1 cellular context compared by ENCODE assay signal in the genomic region with DNA sequence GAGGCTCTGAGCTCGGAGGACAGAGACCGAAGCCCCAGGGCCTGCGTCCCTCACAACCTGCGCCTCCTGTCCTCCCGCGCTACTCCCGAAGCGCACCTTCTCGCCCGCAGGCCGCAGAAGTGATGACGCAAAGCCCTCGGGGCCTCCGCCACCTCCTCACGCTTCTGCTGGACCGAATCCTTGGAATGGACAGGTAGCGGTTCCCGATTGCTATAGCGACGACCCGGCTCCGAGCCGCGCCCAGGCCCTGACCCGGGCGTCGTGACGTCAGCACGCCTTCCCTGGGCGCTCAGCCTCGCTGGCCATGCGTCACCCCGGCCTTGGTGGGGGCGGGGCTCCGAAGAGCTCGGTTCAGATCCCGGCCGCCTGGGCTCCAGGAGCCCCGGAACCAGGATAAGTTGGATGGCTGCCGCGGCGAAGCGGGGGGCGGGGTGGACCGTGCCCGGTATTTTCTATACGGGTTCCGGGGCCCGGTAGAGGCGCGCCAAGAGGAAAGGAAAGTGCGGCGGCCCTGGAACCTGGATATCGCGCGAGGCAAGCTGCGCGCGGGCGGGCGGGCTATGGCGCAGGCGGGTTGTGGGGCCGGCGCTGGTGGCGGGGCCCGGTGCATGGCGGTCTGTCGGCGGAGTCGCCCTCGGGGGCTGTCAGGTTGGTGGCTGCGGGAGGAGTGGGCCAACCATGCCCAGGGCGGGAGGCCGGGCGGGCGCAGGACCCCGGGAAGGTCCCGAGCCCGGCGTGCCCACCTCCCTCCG.
TF ChIP-seq lines count a peak whose summit lies in the region.

A gene (plus strand): TSS at position 542 of the 752 bp plus-strand sequence. CDS start 21,417 bp downstream, outside the sequence.

TF ChIP-seq in HepG2, 621 proteins besides CTCF, POLR2A, EP300 and RAD21 (continued from another document and continues in another):
- TF ChIP-seq ZNF331 (CRISPR knock-in tag; IDR thresholded peaks at IDR 0.05), result peak; percentile 87; the same call in 1 of the 2 replicates
- TF ChIP-seq, protein P1, sequence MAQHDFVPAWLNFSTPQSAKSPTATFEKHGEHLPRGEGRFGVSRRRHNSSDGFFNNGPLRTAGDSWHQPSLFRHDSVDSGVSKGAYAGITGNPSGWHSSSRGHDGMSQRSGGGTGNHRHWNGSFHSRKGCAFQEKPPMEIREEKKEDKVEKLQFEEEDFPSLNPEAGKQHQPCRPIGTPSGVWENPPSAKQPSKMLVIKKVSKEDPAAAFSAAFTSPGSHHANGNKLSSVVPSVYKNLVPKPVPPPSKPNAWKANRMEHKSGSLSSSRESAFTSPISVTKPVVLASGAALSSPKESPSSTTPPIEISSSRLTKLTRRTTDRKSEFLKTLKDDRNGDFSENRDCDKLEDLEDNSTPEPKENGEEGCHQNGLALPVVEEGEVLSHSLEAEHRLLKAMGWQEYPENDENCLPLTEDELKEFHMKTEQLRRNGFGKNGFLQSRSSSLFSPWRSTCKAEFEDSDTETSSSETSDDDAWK (CRISPR knock-in tag; IDR thresholded peaks at IDR 0.05), result no peak
- TF ChIP-seq, protein P2, sequence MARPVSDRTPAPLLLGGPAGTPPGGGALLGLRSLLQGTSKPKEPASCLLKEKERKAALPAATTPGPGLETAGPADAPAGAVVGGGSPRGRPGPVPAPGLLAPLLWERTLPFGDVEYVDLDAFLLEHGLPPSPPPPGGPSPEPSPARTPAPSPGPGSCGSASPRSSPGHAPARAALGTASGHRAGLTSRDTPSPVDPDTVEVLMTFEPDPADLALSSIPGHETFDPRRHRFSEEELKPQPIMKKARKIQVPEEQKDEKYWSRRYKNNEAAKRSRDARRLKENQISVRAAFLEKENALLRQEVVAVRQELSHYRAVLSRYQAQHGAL (CRISPR knock-in tag; IDR thresholded peaks at IDR 0.05; ENCODE audit: not compliant biosample characterization), result no peak
- TF ChIP-seq NFYB (CRISPR knock-in tag; IDR thresholded peaks at IDR 0.05), result peak; percentile 67
- peak; percentile 75 for TF ChIP-seq BHLHE40 (IDR thresholded peaks at IDR 0.05; ENCODE audit: low read length)
- TF ChIP-seq, protein P3, sequence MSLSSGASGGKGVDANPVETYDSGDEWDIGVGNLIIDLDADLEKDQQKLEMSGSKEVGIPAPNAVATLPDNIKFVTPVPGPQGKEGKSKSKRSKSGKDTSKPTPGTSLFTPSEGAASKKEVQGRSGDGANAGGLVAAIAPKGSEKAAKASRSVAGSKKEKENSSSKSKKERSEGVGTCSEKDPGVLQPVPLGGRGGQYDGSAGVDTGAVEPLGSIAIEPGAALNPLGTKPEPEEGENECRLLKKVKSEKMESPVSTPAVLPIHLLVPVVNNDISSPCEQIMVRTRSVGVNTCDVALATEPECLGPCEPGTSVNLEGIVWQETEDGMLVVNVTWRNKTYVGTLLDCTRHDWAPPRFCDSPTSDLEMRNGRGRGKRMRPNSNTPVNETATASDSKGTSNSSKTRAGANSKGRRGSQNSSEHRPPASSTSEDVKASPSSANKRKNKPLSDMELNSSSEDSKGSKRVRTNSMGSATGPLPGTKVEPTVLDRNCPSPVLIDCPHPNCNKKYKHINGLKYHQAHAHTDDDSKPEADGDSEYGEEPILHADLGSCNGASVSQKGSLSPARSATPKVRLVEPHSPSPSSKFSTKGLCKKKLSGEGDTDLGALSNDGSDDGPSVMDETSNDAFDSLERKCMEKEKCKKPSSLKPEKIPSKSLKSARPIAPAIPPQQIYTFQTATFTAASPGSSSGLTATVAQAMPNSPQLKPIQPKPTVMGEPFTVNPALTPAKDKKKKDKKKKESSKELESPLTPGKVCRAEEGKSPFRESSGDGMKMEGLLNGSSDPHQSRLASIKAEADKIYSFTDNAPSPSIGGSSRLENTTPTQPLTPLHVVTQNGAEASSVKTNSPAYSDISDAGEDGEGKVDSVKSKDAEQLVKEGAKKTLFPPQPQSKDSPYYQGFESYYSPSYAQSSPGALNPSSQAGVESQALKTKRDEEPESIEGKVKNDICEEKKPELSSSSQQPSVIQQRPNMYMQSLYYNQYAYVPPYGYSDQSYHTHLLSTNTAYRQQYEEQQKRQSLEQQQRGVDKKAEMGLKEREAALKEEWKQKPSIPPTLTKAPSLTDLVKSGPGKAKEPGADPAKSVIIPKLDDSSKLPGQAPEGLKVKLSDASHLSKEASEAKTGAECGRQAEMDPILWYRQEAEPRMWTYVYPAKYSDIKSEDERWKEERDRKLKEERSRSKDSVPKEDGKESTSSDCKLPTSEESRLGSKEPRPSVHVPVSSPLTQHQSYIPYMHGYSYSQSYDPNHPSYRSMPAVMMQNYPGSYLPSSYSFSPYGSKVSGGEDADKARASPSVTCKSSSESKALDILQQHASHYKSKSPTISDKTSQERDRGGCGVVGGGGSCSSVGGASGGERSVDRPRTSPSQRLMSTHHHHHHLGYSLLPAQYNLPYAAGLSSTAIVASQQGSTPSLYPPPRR (CRISPR knock-in tag; IDR thresholded peaks at IDR 0.05; ENCODE audit: borderline replicate concordance), result peak; percentile 54; the same call in 1 of the 2 replicates
- TF ChIP-seq, protein P4, sequence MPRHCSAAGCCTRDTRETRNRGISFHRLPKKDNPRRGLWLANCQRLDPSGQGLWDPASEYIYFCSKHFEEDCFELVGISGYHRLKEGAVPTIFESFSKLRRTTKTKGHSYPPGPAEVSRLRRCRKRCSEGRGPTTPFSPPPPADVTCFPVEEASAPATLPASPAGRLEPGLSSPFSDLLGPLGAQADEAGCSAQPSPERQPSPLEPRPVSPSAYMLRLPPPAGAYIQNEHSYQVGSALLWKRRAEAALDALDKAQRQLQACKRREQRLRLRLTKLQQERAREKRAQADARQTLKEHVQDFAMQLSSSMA (CRISPR knock-in tag; IDR thresholded peaks at IDR 0.05), result peak; percentile 96; the same call in 1 of the 2 replicates
- TF ChIP-seq, protein P5, sequence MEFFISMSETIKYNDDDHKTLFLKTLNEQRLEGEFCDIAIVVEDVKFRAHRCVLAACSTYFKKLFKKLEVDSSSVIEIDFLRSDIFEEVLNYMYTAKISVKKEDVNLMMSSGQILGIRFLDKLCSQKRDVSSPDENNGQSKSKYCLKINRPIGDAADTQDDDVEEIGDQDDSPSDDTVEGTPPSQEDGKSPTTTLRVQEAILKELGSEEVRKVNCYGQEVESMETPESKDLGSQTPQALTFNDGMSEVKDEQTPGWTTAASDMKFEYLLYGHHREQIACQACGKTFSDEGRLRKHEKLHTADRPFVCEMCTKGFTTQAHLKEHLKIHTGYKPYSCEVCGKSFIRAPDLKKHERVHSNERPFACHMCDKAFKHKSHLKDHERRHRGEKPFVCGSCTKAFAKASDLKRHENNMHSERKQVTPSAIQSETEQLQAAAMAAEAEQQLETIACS (CRISPR knock-in tag; IDR thresholded peaks at IDR 0.05), result peak; percentile 58
- TF ChIP-seq, protein P6, sequence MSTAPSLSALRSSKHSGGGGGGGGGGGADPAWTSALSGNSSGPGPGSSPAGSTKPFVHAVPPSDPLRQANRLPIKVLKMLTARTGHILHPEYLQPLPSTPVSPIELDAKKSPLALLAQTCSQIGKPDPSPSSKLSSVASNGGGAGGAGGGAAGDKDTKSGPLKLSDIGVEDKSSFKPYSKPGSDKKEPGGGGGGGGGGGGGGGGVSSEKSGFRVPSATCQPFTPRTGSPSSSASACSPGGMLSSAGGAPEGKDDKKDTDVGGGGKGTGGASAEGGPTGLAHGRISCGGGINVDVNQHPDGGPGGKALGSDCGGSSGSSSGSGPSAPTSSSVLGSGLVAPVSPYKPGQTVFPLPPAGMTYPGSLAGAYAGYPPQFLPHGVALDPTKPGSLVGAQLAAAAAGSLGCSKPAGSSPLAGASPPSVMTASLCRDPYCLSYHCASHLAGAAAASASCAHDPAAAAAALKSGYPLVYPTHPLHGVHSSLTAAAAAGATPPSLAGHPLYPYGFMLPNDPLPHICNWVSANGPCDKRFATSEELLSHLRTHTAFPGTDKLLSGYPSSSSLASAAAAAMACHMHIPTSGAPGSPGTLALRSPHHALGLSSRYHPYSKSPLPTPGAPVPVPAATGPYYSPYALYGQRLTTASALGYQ (CRISPR knock-in tag; IDR thresholded peaks at IDR 0.05), result peak; percentile 95
- no peak for TF ChIP-seq ZNF496 (CRISPR knock-in tag; IDR thresholded peaks at IDR 0.05; ENCODE audit: insufficient replicate concordance)
- TF ChIP-seq ZNF746 (CRISPR knock-in tag; IDR thresholded peaks at IDR 0.05), result peak; percentile 89
- no peak for TF ChIP-seq MAFF (IDR thresholded peaks at IDR 0.05; ENCODE audit: low read depth, low read length)
- TF ChIP-seq NFE2 (CRISPR knock-in tag; IDR thresholded peaks at IDR 0.05), result no peak
- peak; percentile 47 for TF ChIP-seq PHF5A (CRISPR knock-in tag; IDR thresholded peaks at IDR 0.05; ENCODE audit: low read depth, unreplicated experiment)
- no peak for TF ChIP-seq ZNF562 (CRISPR knock-in tag; IDR thresholded peaks at IDR 0.05; ENCODE audit: borderline replicate concordance)
- no peak for TF ChIP-seq ZFYVE20 (CRISPR knock-in tag; IDR thresholded peaks at IDR 0.05; ENCODE audit: borderline replicate concordance, low read depth)
- TF ChIP-seq, protein P7, sequence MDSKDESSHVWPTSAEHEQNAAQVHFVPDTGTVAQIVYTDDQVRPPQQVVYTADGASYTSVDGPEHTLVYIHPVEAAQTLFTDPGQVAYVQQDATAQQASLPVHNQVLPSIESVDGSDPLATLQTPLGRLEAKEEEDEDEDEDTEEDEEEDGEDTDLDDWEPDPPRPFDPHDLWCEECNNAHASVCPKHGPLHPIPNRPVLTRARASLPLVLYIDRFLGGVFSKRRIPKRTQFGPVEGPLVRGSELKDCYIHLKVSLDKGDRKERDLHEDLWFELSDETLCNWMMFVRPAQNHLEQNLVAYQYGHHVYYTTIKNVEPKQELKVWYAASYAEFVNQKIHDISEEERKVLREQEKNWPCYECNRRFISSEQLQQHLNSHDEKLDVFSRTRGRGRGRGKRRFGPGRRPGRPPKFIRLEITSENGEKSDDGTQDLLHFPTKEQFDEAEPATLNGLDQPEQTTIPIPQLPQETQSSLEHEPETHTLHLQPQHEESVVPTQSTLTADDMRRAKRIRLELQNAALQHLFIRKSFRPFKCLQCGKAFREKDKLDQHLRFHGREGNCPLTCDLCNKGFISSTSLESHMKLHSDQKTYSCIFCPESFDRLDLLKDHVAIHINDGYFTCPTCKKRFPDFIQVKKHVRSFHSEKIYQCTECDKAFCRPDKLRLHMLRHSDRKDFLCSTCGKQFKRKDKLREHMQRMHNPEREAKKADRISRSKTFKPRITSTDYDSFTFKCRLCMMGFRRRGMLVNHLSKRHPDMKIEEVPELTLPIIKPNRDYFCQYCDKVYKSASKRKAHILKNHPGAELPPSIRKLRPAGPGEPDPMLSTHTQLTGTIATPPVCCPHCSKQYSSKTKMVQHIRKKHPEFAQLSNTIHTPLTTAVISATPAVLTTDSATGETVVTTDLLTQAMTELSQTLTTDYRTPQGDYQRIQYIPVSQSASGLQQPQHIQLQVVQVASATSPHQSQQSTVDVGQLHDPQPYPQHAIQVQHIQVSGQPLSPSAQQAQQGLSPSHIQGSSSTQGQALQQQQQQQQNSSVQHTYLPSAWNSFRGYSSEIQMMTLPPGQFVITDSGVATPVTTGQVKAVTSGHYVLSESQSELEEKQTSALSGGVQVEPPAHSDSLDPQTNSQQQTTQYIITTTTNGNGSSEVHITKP (CRISPR knock-in tag; IDR thresholded peaks at IDR 0.05; ENCODE audit: low read depth), result peak; percentile 53; the same call in 1 of the 2 replicates
- TF ChIP-seq ASH2L (IDR thresholded peaks at IDR 0.05; ENCODE audit: insufficient read length, low read depth, low read length), result peak; percentile 91
- TF ChIP-seq ZNF567 (CRISPR knock-in tag; IDR thresholded peaks at IDR 0.05; ENCODE audit: borderline replicate concordance), result peak; percentile 79; the same call in 1 of the 2 replicates
- peak; percentile 94 for TF ChIP-seq HIVEP1 (CRISPR knock-in tag; IDR thresholded peaks at IDR 0.05)
- peak; percentile 70; the same call in 1 of the 2 replicates for TF ChIP-seq SRY (CRISPR knock-in tag; IDR thresholded peaks at IDR 0.05)
- TF ChIP-seq, protein P8, sequence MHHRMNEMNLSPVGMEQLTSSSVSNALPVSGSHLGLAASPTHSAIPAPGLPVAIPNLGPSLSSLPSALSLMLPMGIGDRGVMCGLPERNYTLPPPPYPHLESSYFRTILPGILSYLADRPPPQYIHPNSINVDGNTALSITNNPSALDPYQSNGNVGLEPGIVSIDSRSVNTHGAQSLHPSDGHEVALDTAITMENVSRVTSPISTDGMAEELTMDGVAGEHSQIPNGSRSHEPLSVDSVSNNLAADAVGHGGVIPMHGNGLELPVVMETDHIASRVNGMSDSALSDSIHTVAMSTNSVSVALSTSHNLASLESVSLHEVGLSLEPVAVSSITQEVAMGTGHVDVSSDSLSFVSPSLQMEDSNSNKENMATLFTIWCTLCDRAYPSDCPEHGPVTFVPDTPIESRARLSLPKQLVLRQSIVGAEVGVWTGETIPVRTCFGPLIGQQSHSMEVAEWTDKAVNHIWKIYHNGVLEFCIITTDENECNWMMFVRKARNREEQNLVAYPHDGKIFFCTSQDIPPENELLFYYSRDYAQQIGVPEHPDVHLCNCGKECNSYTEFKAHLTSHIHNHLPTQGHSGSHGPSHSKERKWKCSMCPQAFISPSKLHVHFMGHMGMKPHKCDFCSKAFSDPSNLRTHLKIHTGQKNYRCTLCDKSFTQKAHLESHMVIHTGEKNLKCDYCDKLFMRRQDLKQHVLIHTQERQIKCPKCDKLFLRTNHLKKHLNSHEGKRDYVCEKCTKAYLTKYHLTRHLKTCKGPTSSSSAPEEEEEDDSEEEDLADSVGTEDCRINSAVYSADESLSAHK (CRISPR knock-in tag; IDR thresholded peaks at IDR 0.05; ENCODE audit: borderline replicate concordance), result peak; percentile 80
- TF ChIP-seq, protein P9, sequence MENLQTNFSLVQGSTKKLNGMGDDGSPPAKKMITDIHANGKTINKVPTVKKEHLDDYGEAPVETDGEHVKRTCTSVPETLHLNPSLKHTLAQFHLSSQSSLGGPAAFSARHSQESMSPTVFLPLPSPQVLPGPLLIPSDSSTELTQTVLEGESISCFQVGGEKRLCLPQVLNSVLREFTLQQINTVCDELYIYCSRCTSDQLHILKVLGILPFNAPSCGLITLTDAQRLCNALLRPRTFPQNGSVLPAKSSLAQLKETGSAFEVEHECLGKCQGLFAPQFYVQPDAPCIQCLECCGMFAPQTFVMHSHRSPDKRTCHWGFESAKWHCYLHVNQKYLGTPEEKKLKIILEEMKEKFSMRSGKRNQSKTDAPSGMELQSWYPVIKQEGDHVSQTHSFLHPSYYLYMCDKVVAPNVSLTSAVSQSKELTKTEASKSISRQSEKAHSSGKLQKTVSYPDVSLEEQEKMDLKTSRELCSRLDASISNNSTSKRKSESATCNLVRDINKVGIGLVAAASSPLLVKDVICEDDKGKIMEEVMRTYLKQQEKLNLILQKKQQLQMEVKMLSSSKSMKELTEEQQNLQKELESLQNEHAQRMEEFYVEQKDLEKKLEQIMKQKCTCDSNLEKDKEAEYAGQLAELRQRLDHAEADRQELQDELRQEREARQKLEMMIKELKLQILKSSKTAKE (CRISPR knock-in tag; IDR thresholded peaks at IDR 0.05; ENCODE audit: borderline replicate concordance), result peak; percentile 63; the same call in 1 of the 2 replicates
- TF ChIP-seq ZNF143 (CRISPR knock-in tag; IDR thresholded peaks at IDR 0.05), result peak; percentile 68; the same call in 1 of the 2 replicates
- 0 out of 2 replicates have a peak, but pooled peaks have one; percentile 70 for TF ChIP-seq BCL6 (CRISPR knock-in tag; IDR thresholded peaks at IDR 0.05)
- TF ChIP-seq ZNF317 (CRISPR knock-in tag; IDR thresholded peaks at IDR 0.05), result peak; percentile 41; the same call in 1 of the 2 replicates
